Comparison of ENCODE assay signal across 8 cellular contexts in genomic region chr9:6759114-6759977, GRCh38. TPM values are rescaled to one million over a fixed set of nuclear protein-coding genes. Genes with fewer than 3 reads are reported as not detected.
DNase-seq lines count a peak whose midpoint lies in the region; TF ChIP-seq lines count a peak whose summit lies in the region.

No MANE protein-coding gene starts in this region.

- no peak overlapping the region for H2AK5ac ChIP-seq in H9 (ENCODE audit: insufficient read length, low read length)
- no peak overlapping the region for H2AK5ac ChIP-seq in trophoblast cell (ENCODE audit: low read length)

- H4K91ac ChIP-seq in H9 (ENCODE audit: insufficient read length, low read depth, low read length) (no peak overlapping the region), trophoblast cell (ENCODE audit: low read depth, low read length) (no peak overlapping the region)

- peaks cover 0 to 7% (median 4%) of the 10 kb centered on the region in 3 experiments; a peak in 4 of 7 replicates for H3K36me3 Mint-ChIP-seq in H9 (ENCODE audit: insufficient read depth in 1 of 3, low read depth in 3 of 3)

- peaks cover 0 to 5% of the 10 kb centered on the region in 2 experiments; a peak in 1 of 5 replicates for H3K9me3 Mint-ChIP-seq in H9

- H3K23ac ChIP-seq in H9 (ENCODE audit: insufficient read length, low read depth, low read length) (no peak overlapping the region), trophoblast cell (ENCODE audit: low read length) (no peak overlapping the region)

- H3K9ac ChIP-seq in H9 (ENCODE audit: extremely low read depth, insufficient read length, low read length), result peak overlapping the region; percentile 32
- peak overlapping the region; percentile 85 for H3K9ac ChIP-seq in fibroblast of lung (ENCODE audit: insufficient read depth, low read length)
- H3K9ac ChIP-seq in trophoblast cell (ENCODE audit: low read length), result no peak overlapping the region

- no peaks in the 10 kb centered on the region for H3K79me1 ChIP-seq in H9 (ENCODE audit: insufficient read depth, low read depth, low read length, poor library complexity, severe bottlenecking)
- H3K79me1 ChIP-seq in trophoblast cell (ENCODE audit: low read length), result peaks cover 11% of the 10 kb centered on the region

- H3K27me3 Mint-ChIP-seq in H9 (ENCODE audit: low read depth), result no peaks in the 10 kb centered on the region

- H3K4me3 ChIP-seq in fibroblast of lung (replicated peaks in 1 of 4; ENCODE audit: control extremely low read depth in 1 of 4, insufficient read depth in 1 of 4, low read depth in 3 of 4, low read length in 4 of 4) (peak overlapping the region; percentile 74 to 96 (median 84)), trophoblast cell (ENCODE audit: low read depth, low read length) (no peak overlapping the region)

- H2BK120ac ChIP-seq in H9 (ENCODE audit: low read depth, low read length, poor library complexity, severe bottlenecking) (no peak overlapping the region), trophoblast cell (ENCODE audit: insufficient read depth, low read length, poor library complexity) (no peak overlapping the region)

- H3K36me3 ChIP-seq in fibroblast of lung (ENCODE audit: control insufficient read depth, insufficient read depth, low read length) (no peaks in the 10 kb centered on the region), trophoblast cell (ENCODE audit: control insufficient read depth in 1 of 2, insufficient read depth in 2 of 2, low read length in 2 of 2) (no peaks in the 10 kb centered on the region)

- peak overlapping the region in 2 of 3 experiments; percentile 28 to 89; a peak in 2 of 7 replicates for H3K27ac Mint-ChIP-seq in H9

- H3K4me2 ChIP-seq in H9 (ENCODE audit: insufficient read depth, insufficient read length, low read length) (peak overlapping the region; percentile 55), fibroblast of lung (ENCODE audit: extremely low read depth, insufficient read depth, low read length) (peak overlapping the region; percentile 86), trophoblast cell (ENCODE audit: low read length) (peak overlapping the region; percentile 90)

- H3K4me1 ChIP-seq in H9 (ENCODE audit: insufficient read depth, low read length), result peaks cover 5% of the 10 kb centered on the region; the same call in 1 of the 2 replicates
- H3K4me1 ChIP-seq in fibroblast of lung (ENCODE audit: control insufficient read depth, extremely low read depth, insufficient read depth, low read length), result peaks cover 4% of the 10 kb centered on the region
- no peaks in the 10 kb centered on the region for H3K4me1 ChIP-seq in trophoblast cell (ENCODE audit: control insufficient read depth in 1 of 2, insufficient read depth in 2 of 2, low read length in 2 of 2)

- H2BK12ac ChIP-seq in H9 (ENCODE audit: insufficient read length, low read depth, low read length), result no peak overlapping the region
- no peak overlapping the region for H2BK12ac ChIP-seq in trophoblast cell (ENCODE audit: low read length)

- H3K79me2 ChIP-seq in H9 (ENCODE audit: insufficient read depth, low read length) (peaks cover 13% of the 10 kb centered on the region; the same call in 1 of the 2 replicates), fibroblast of lung (ENCODE audit: control insufficient read depth, insufficient read depth, low read length) (peaks cover 35% of the 10 kb centered on the region), trophoblast cell (ENCODE audit: control insufficient read depth, insufficient read depth, low read length, poor library complexity) (peaks cover 3% of the 10 kb centered on the region)

- no peak overlapping the region for H4K5ac ChIP-seq in H9 (ENCODE audit: insufficient read length, low read depth, low read length)

- H2BK15ac ChIP-seq in H9 (ENCODE audit: low read depth, low read length), result no peak overlapping the region

- H3K4ac ChIP-seq in H9 (ENCODE audit: low read depth, low read length), result no peak overlapping the region
- no peak overlapping the region for H3K4ac ChIP-seq in trophoblast cell (ENCODE audit: low read depth, low read length)

- H3K18ac ChIP-seq in H9 (ENCODE audit: insufficient read length, low read depth, low read length) (no peak overlapping the region), trophoblast cell (ENCODE audit: low read length) (no peak overlapping the region)

- TF ChIP-seq CTCF in H9 (conservative IDR thresholded peaks at IDR 0.05), result no peak
- no peak for TF ChIP-seq CTCF in fibroblast of lung (conservative IDR thresholded peaks at IDR 0.05 in 1 of 2, IDR thresholded peaks at IDR 0.05 in 1 of 2; ENCODE audit: low read depth in 1 of 2, low read length in 2 of 2)

- H3K27me3 ChIP-seq in H9 (ENCODE audit: insufficient read depth, low read length) (no peaks in the 10 kb centered on the region), fibroblast of lung (ENCODE audit: control insufficient read depth, insufficient read depth, low read length) (no peaks in the 10 kb centered on the region), trophoblast cell (ENCODE audit: insufficient read depth, low read length) (no peaks in the 10 kb centered on the region)

- no CpG with 5 or more reads among the region's 29 CpGs for WGBS in H9 (ENCODE audit: extremely low coverage, insufficient read length, low lambda C conversion rate)
- no CpG with 5 or more reads among the region's 29 CpGs for WGBS in trophoblast cell (ENCODE audit: extremely low coverage, insufficient coverage, insufficient read length)

- no peak overlapping the region for H4K8ac ChIP-seq in H9 (replicated peaks; ENCODE audit: insufficient read length, low read depth, low read length)
- no peak overlapping the region for H4K8ac ChIP-seq in trophoblast cell (ENCODE audit: low read depth, low read length)

- H2BK20ac ChIP-seq in H9 (ENCODE audit: low read depth, low read length, poor library complexity, severe bottlenecking), result no peak overlapping the region

- H3K14ac ChIP-seq in H9 (ENCODE audit: insufficient read depth, low read length) (no peak overlapping the region), trophoblast cell (ENCODE audit: low read length) (no peak overlapping the region)

- H3K9me3 ChIP-seq in H9 (ENCODE audit: control insufficient read depth, low read depth, low read length), result no peaks in the 10 kb centered on the region
- H3K9me3 ChIP-seq in fibroblast of lung (ENCODE audit: control insufficient read depth, insufficient read depth, low read depth, low read length), result no peaks in the 10 kb centered on the region
- peaks cover 1% of the 10 kb centered on the region for H3K9me3 ChIP-seq in trophoblast cell (ENCODE audit: insufficient read depth, low read depth, low read length)

- DNase-seq in NCI-H146 (lab: John Stamatoyannopoulos, UW), result peak; percentile 23
- no peak for DNase-seq in NCI-H146 treated with DMSO at 0.1 percent for 48 hours (lab: John Stamatoyannopoulos, UW; ENCODE audit: unreplicated experiment)
- no peak for DNase-seq in H9
- peak; percentile 77 for DNase-seq in NAMALWA (ENCODE audit: low spot score)
- peak; percentile 13 for DNase-seq in activated T-cell treated with anti-CD3 and anti-CD28 coated beads for 1 hour (ENCODE audit: low read depth)
- peak; percentile 88 to 91 for DNase-seq in fibroblast of lung (ENCODE audit: low read depth in 2 of 2)
- DNase-seq in trophoblast cell, result peak; percentile 45 to 94
- DNase-seq in NCI-H187 (lab: John Stamatoyannopoulos, UW), result no peak

- H4K20me1 ChIP-seq in H9 (ENCODE audit: control insufficient read depth, insufficient read depth, insufficient read length) (no peaks in the 10 kb centered on the region), fibroblast of lung (ENCODE audit: control insufficient read depth, extremely low read depth, insufficient read depth, low read length) (no peaks in the 10 kb centered on the region)

- peaks cover 6% of the 10 kb centered on the region for H3K23me2 ChIP-seq in H9 (ENCODE audit: insufficient read length, low read depth, low read length, poor library complexity, severe bottlenecking)

- H2BK5ac ChIP-seq in H9 (ENCODE audit: insufficient read length, low read length) (no peak overlapping the region), trophoblast cell (ENCODE audit: low read depth, low read length, poor library complexity) (no peak overlapping the region)

- H3K27ac ChIP-seq in H9 (ENCODE audit: insufficient read length, low read depth, low read length) (no peak overlapping the region), fibroblast of lung (ENCODE audit: insufficient read depth, low read length) (peak overlapping the region; percentile 99), trophoblast cell (ENCODE audit: low read depth, low read length) (no peak overlapping the region)

- peak overlapping the region; percentile 23 for H4K12ac ChIP-seq in trophoblast cell (ENCODE audit: low read depth, low read length)

- no peak overlapping the region for H3T11ph ChIP-seq in H9 (ENCODE audit: low read length)

- H2AFZ ChIP-seq in H9 (ENCODE audit: low read length) (no peak overlapping the region), fibroblast of lung (ENCODE audit: low read length) (peak overlapping the region; percentile 65), trophoblast cell (ENCODE audit: insufficient read depth, low read length, poor library complexity) (peak overlapping the region; percentile 88)

- peaks cover 31 to 44% of the 10 kb centered on the region in 2 experiments for H3K4me1 Mint-ChIP-seq in H9

- H3K56ac ChIP-seq in H9 (ENCODE audit: insufficient read length, low read depth, low read length), result no peak overlapping the region

- peak overlapping the region; percentile 94 to 99 for H3K4me3 Mint-ChIP-seq in H9

RNA-seq across cellular contexts. Expression of gene KDM4C, which starts 1.6 kb away (rescaled TPM):
- total RNA-seq in H9 (2021) (21.0 and 24.0 TPM in 2 replicates), fibroblast of lung (29.3 and 39.0 TPM in 2 replicates)
- 11.1 and 13.0 TPM in 2 replicates for polyA plus RNA-seq in fibroblast of lung
- polyA plus RNA-seq in fibroblast of lung (2012), result 7.2 and 8.5 TPM in 2 replicates
- 8.9 and 10.1 TPM in 2 replicates for polyA minus RNA-seq in fibroblast of lung (ENCODE audit: low replicate concordance)
- polyA plus RNA-seq in trophoblast cell (2013), result 5.9 and 6.3 TPM in 2 replicates

Comparison
In these comparisons a context has a peak if more than half of its experiments do, and no peak if none do; other contexts are left out.
1. DNase-seq: peak in NCI-H146 (single experiment), NAMALWA (single experiment), activated T-cell treated with anti-CD3 and anti-CD28 coated beads for 1 hour (single experiment), fibroblast of lung (2 of 2) and trophoblast cell (2 of 2); none in NCI-H146 treated with DMSO at 0.1 percent for 48 hours (single experiment), H9 (single experiment) and NCI-H187 (0 of 2).
2. Peak in every context shown above with its lines, with median percentiles within 50 percentile points of each other: H3K4me2 ChIP-seq.